In the genomic region with DNA sequence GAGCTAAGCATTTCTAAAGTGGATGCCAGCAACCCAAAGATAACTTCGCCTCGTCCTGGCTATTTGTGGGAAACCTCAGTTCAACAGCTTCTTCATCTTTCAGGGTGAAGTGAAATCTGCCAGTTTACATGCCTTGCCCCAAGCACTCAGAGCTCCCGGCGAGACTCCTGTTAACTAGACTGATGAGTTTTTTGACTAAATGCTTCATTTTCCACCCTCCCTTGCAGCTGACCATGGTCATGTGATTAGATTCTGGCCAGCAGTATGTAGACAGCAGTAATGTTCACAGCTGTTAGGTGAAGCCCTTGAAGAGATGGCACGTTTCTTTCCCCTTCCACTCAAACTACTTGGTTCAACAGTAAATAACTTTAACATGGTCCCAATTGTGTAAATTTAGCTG, we compare ENCODE assay signal across 26 cellular contexts.
"Had no signal": no experiment of that assay in that cellular context is flagged by ENCODE, and none has a peak within 500 bp of the region (broad histone marks: within the 10 kb centered on the region; RNA-seq: fewer than 3 reads in every experiment).

No MANE protein-coding gene starts in this region.

- H3K4me1 ChIP-seq: ascending aorta, SJSA1 had no signal

- DNase-seq: activated CD4-positive, alpha-beta T cell treated with anti-CD3 and anti-CD28 coated beads, Interleukin-2, amount 10 ng/mL, durations not matched to agents 7 days and 5 days; activated CD4-positive, alpha-beta T cell treated with anti-CD3 and anti-CD28 coated beads, Interleukin-2, amount 50 U/mL, for 48 hours; activated CD8-positive, alpha-beta T cell treated with anti-CD3 and anti-CD28 coated beads, Interleukin-2, amount 10 ng/mL, durations not matched to agents 7 days and 5 days; activated naive CD4-positive, alpha-beta T cell treated with anti-CD3 and anti-CD28 coated beads, Interleukin-2, amount 10 ng/mL, durations not matched to agents 7 days and 5 days; activated T-cell treated with anti-CD3 and anti-CD28 coated beads, Interleukin-2, amount 50 U/mL, for 24 hours; amygdala; Karpas-422; KBM-7; MG63; NCI-H1048; NCI-H1105 treated with DMSO at 0.1 percent for 48 hours; NCI-H1436; NCI-H1694; NCI-H1930; NCI-H2081 treated with DMSO at 0.1 percent for 48 hours; NCI-H345; NCI-H524 treated with DMSO at 0.1 percent for 48 hours; SHP77; SK-N-SH had no signal

- H3K36me3 Mint-ChIP-seq: activated naive CD4-positive, alpha-beta T cell treated with anti-CD3 and anti-CD28 coated beads, Interleukin-2, amount 10 ng/mL, durations not matched to agents 7 days and 5 days; activated naive CD8-positive, alpha-beta T cell had no signal

- H3K9me3 ChIP-seq: ascending aorta, MG63, SJSA1 had no signal

- H3K27ac ChIP-seq: ascending aorta, cardiac muscle cell, SJSA1 had no signal

- H3K4me1 Mint-ChIP-seq: activated CD4-positive, alpha-beta T cell treated with anti-CD3 and anti-CD28 coated beads, Interleukin-2, amount 10 ng/mL, durations not matched to agents 7 days and 5 days; activated naive CD4-positive, alpha-beta T cell treated with anti-CD3 and anti-CD28 coated beads, Interleukin-2, amount 10 ng/mL, durations not matched to agents 7 days and 5 days had no signal

- H3K4me3 Mint-ChIP-seq: activated CD4-positive, alpha-beta T cell treated with anti-CD3 and anti-CD28 coated beads, Interleukin-2, amount 10 ng/mL, durations not matched to agents 7 days and 5 days; activated CD8-positive, alpha-beta T cell treated with anti-CD3 and anti-CD28 coated beads, Interleukin-2, amount 10 ng/mL, durations not matched to agents 7 days and 5 days; activated naive CD4-positive, alpha-beta T cell treated with anti-CD3 and anti-CD28 coated beads, Interleukin-2, amount 10 ng/mL, durations not matched to agents 7 days and 5 days; activated naive CD8-positive, alpha-beta T cell; activated T-cell treated with anti-CD3 and anti-CD28 coated beads, Interleukin-2, amount 50 U/mL, for 24 hours; T-helper 1 cell treated with Interleukin-12 subunit alpha and Interleukin-12 subunit beta and Interleukin-4 antibody, amounts not matched to agents 30 μg/mL and 1 μg/mL, for 36 hours; T-helper 2 cell treated with Interferon-gamma antibody and Interleukin-4, amounts not matched to agents 5 μg/mL and 100 μg/mL, for 36 hours had no signal

- H3K27me3 ChIP-seq: ascending aorta, cardiac muscle cell, MG63, SJSA1 had no signal

- H3K36me3 ChIP-seq: ascending aorta, cardiac muscle cell, MG63, SJSA1 had no signal

- H3K9ac ChIP-seq: SK-N-SH had no signal

- H3K4me2 ChIP-seq: SK-N-SH had no signal

- H3K27me3 Mint-ChIP-seq: activated CD4-positive, alpha-beta T cell treated with anti-CD3 and anti-CD28 coated beads, Interleukin-2, amount 10 ng/mL, durations not matched to agents 7 days and 5 days; activated naive CD4-positive, alpha-beta T cell treated with anti-CD3 and anti-CD28 coated beads, Interleukin-2, amount 10 ng/mL, durations not matched to agents 7 days and 5 days; activated naive CD8-positive, alpha-beta T cell; activated T-cell treated with anti-CD3 and anti-CD28 coated beads, Interleukin-2, amount 50 U/mL, for 24 hours had no signal

- H3K4me3 ChIP-seq: ascending aorta, cardiac muscle cell, MG63, SJSA1 had no signal

- H3K27ac Mint-ChIP-seq: activated CD4-positive, alpha-beta T cell treated with anti-CD3 and anti-CD28 coated beads, Interleukin-2, amount 10 ng/mL, durations not matched to agents 7 days and 5 days; activated CD8-positive, alpha-beta T cell treated with anti-CD3 and anti-CD28 coated beads, Interleukin-2, amount 10 ng/mL, durations not matched to agents 7 days and 5 days; activated naive CD4-positive, alpha-beta T cell treated with anti-CD3 and anti-CD28 coated beads, Interleukin-2, amount 10 ng/mL, durations not matched to agents 7 days and 5 days; activated naive CD8-positive, alpha-beta T cell; activated T-cell treated with anti-CD3 and anti-CD28 coated beads, Interleukin-2, amount 50 U/mL, for 24 hours; activated T-helper 2 cell treated with anti-CD3 and anti-CD28 coated beads, Interferon-gamma antibody, Interleukin-2, Interleukin-4, amounts not matched to agents 10 μg/mL and 5 μg/mL and 100 μg/mL, durations not matched to agents 14 hours and 24 hours and 36 hours; T-helper 1 cell treated with Interleukin-12 subunit alpha and Interleukin-12 subunit beta and Interleukin-4 antibody, amounts not matched to agents 30 μg/mL and 1 μg/mL, for 36 hours; T-helper 2 cell treated with Interferon-gamma antibody and Interleukin-4, amounts not matched to agents 5 μg/mL and 100 μg/mL, for 36 hours had no signal
